In genomic region chr1:89149229-89149628, GRCh38 we compare ENCODE assay signal across 10 cellular contexts. TPM values are rescaled to one million over a fixed set of nuclear protein-coding genes. Genes with fewer than 3 reads are reported as not detected.
DNase-seq lines count a peak whose midpoint lies in the region; ATAC-seq, FAIRE-seq and TF ChIP-seq lines count a peak whose summit lies in the region.
"Had no signal": no experiment of that assay in that cellular context is flagged by ENCODE, and none has a peak within 500 bp of the region (broad histone marks: within the 10 kb centered on the region; RNA-seq: fewer than 3 reads in every experiment).

No MANE protein-coding gene starts in this region.

- no peak for FAIRE-seq in D721Med (lab: Jason Lieb, UNC)

- intact Hi-C loops in Right ventricle myocardium superior (cut with DNase I), result no loop called here
- intact Hi-C loops in cardiac septum (cut with DNase I), result no loop called here
- intact Hi-C loops in left lung (cut with DNase I), result no loop called here

- H3K4me3 ChIP-seq in left lung, result no peak overlapping the region

- no peaks in the 10 kb centered on the region for H3K9me3 ChIP-seq in left lung

- peak; percentile 53 for ATAC-seq in Right ventricle myocardium superior (ENCODE audit: poor library complexity)
- ATAC-seq in left lung, result peak; percentile 45
- ATAC-seq in HG03342 (IDR thresholded peaks at IDR 0.05; ENCODE audit: unreplicated experiment), result no peak
- ATAC-seq in HG02623 (IDR thresholded peaks at IDR 0.05; ENCODE audit: unreplicated experiment), result no peak

- no peaks in the 10 kb centered on the region for H3K27me3 ChIP-seq in left lung

- H3K4me1 ChIP-seq in left lung, result no peaks in the 10 kb centered on the region

- no peak overlapping the region for H3K27ac ChIP-seq in left lung
- H3K27ac ChIP-seq: HL-60 had no signal

- TF ChIP-seq CTCF in left lung (IDR thresholded peaks at IDR 0.05) (no peak), D721Med (IDR thresholded peaks at IDR 0.05; ENCODE audit: insufficient read depth, missing control alignments) (no peak)

- no peaks in the 10 kb centered on the region for H3K36me3 ChIP-seq in left lung

- DNase-seq in Right ventricle myocardium superior (peak; percentile 44), cardiac septum (ENCODE audit: low spot score) (no peak), dermis blood vessel endothelial cell (peak; percentile 44), left lung (no peak), D721Med (ENCODE audit: insufficient read length, low spot score) (no peak), NCI-H2029 (lab: John Stamatoyannopoulos, UW) (no peak)
- DNase-seq: CD4-positive, CD25-positive, alpha-beta regulatory T cell had no signal

RNA-seq across cellular contexts. Expression of gene GBP2, which starts 23.3 kb away (rescaled TPM):
- total RNA-seq in Right ventricle myocardium superior (11.1 TPM), cardiac septum (9.5 TPM), dermis blood vessel endothelial cell (65.9 and 97.0 TPM in 2 replicates), left lung (10 to 100 TPM; 36.3 to 67.2 TPM)

RNA-seq across cellular contexts. Expression of gene GBP7, which starts 26.6 kb away (rescaled TPM):
- not detected for total RNA-seq in Right ventricle myocardium superior
- total RNA-seq in cardiac septum, result 0.08 TPM
- not detected in 2 replicates for total RNA-seq in dermis blood vessel endothelial cell
- under 1 TPM in 1 of 2 donors, not detected in 1; 0.09 TPM for total RNA-seq in left lung

RNA-seq across cellular contexts. Expression of gene GBP4, which starts 49.5 kb away (rescaled TPM):
- total RNA-seq in Right ventricle myocardium superior (7.4 TPM), cardiac septum (6.4 TPM), dermis blood vessel endothelial cell (13.9 and 25.4 TPM in 2 replicates), left lung (10 to 100 TPM; 13.4 to 30.3 TPM)

Comparison
In these comparisons a context has a peak if more than half of its experiments do, and no peak if none do; other contexts are left out.
1. DNase-seq: peak in Right ventricle myocardium superior (single experiment) and dermis blood vessel endothelial cell (single experiment); none in cardiac septum (single experiment), left lung (0 of 2), D721Med (single experiment) and NCI-H2029 (single experiment).
2. ATAC-seq: peak in Right ventricle myocardium superior (single experiment) and left lung (single experiment); none in HG03342 (single experiment) and HG02623 (single experiment).